Comparison of ENCODE assay signal across 20 cellular contexts in the genomic region with DNA sequence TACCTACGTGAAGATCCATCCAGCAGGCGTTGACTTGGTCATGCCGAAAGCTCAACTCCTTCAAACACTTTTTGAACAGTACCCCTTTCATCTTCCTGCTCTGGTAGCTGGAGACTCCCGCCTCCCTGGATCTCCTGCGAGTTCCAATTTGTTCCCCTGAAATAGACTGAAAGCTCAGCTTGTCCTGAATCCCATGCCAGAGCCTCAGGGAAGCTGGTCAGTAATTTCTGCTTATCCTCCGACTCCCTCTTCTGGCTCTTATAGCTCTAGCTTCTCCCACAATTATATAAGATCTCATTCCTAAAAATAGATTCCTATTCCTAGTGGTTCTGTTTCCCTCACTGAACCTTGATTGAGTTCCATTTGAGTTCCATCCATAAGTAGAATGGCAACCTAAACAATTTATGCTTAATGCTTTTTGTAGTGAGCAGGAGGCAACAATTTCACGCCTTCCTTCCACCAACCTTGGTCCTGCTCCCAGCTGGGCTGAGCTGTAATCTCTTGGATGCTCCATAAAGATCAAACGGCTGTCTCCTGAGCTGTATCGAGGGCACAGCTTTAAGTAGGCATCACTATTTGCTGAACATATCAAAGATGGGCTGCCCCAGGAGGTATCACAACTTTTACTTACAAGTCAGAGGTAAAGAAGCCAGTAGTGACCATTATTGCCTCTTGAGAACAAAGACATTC. TPM values are rescaled to one million over a fixed set of nuclear protein-coding genes. Genes with fewer than 3 reads are reported as not detected.
A peak's percentile ranks its signal among the peaks of the same experiment; 100 is the strongest.
DNase-seq lines count a peak whose midpoint lies in the region; ATAC-seq and TF ChIP-seq lines count a peak whose summit lies in the region.
"Had no signal": no experiment of that assay in that cellular context is flagged by ENCODE, and none has a peak within 500 bp of the region (broad histone marks: within the 10 kb centered on the region; RNA-seq: fewer than 3 reads in every experiment).

No MANE protein-coding gene starts in this region.

- H3K4me3 Mint-ChIP-seq in endodermal cell: no peak overlapping the region
- H3K4me3 Mint-ChIP-seq in effector memory CD8-positive, alpha-beta T cell: no peak overlapping the region
- no peak overlapping the region for H3K4me3 Mint-ChIP-seq in HFFc6
- H3K4me3 Mint-ChIP-seq: naive thymus-derived CD8-positive, alpha-beta T cell; T-helper 2 cell treated with Interferon-gamma antibody and Interleukin-4, amounts not matched to agents 5 μg/mL and 100 μg/mL, for 36 hours had no signal

- DNase-seq in NCI-H1092 treated with DMSO at 0.1 percent for 48 hours (lab: John Stamatoyannopoulos, UW): peak; percentile 35
- no peak for DNase-seq in NCI-H1092 (lab: John Stamatoyannopoulos, UW)
- peak; percentile 22 for DNase-seq in NCI-H748 treated with DMSO at 0.1 percent for 48 hours (lab: John Stamatoyannopoulos, UW)
- DNase-seq in endodermal cell: peak; percentile 57
- peak; percentile 26 for DNase-seq in occipital lobe (lab: John Stamatoyannopoulos, UW)
- DNase-seq in activated CD4-positive, alpha-beta T cell treated with anti-CD3 and anti-CD28 coated beads for 48 hours: no peak
- DNase-seq in effector memory CD8-positive, alpha-beta T cell: no peak
- DNase-seq in HFFc6: no peak
- DNase-seq: 8988T; activated CD4-positive, CD25-positive, alpha-beta regulatory T cell treated with anti-CD3 and anti-CD28 coated beads, Interleukin-2, amount 50 U/mL, for 72 hours; activated effector memory CD4-positive, alpha-beta T cell treated with anti-CD3 and anti-CD28 coated beads, Interleukin-2, amount 50 U/mL, for 16 hours; amniotic stem cell; gastrocnemius medialis; HCEC 1CT; naive thymus-derived CD8-positive, alpha-beta T cell; NCI-H226; stimulated activated CD4-positive, alpha-beta T cell treated with anti-CD3 and anti-CD28 coated beads, Interleukin-12 subunit alpha, Interleukin-12 subunit beta, amount 100 ng/mL, for 4 hours; upper lobe of left lung had no signal

- TF ChIP-seq CTCF in endodermal cell (conservative IDR thresholded peaks at IDR 0.05) (no peak), HFFc6 (IDR thresholded peaks at IDR 0.05) (no peak)

- H3K27me3 Mint-ChIP-seq in endodermal cell (ENCODE audit: insufficient read depth) (peaks cover 27% of the 10 kb centered on the region), HFFc6 (ENCODE audit: insufficient read depth) (no peaks in the 10 kb centered on the region)
- peaks cover 7 to 17% of the 10 kb centered on the region in 2 donors for H3K27me3 Mint-ChIP-seq in effector memory CD8-positive, alpha-beta T cell

- H3K27me3 ChIP-seq in endodermal cell (ENCODE audit: control insufficient read depth, insufficient read depth, low read length, poor library complexity, severe bottlenecking): peaks cover 29% of the 10 kb centered on the region
- H3K27me3 ChIP-seq: gastrocnemius medialis, upper lobe of left lung had no signal

- H3K36me3 Mint-ChIP-seq in endodermal cell (ENCODE audit: low read depth): no peaks in the 10 kb centered on the region
- peaks cover 2% of the 10 kb centered on the region for H3K36me3 Mint-ChIP-seq in effector memory CD8-positive, alpha-beta T cell (ENCODE audit: insufficient read depth)
- no peaks in the 10 kb centered on the region for H3K36me3 Mint-ChIP-seq in HFFc6 (ENCODE audit: low read depth)
- H3K36me3 Mint-ChIP-seq: naive thymus-derived CD8-positive, alpha-beta T cell had no signal

- H3K27ac Mint-ChIP-seq in endodermal cell: no peak overlapping the region
- no peak overlapping the region for H3K27ac Mint-ChIP-seq in effector memory CD8-positive, alpha-beta T cell
- H3K27ac Mint-ChIP-seq in HFFc6: no peak overlapping the region
- H3K27ac Mint-ChIP-seq: naive thymus-derived CD8-positive, alpha-beta T cell; T-helper 2 cell treated with Interferon-gamma antibody and Interleukin-4, amounts not matched to agents 5 μg/mL and 100 μg/mL, for 36 hours had no signal

- H3K4me1 Mint-ChIP-seq in endodermal cell (peaks cover 4% of the 10 kb centered on the region), HFFc6 (ENCODE audit: low read depth) (no peaks in the 10 kb centered on the region)
- H3K4me1 Mint-ChIP-seq in effector memory CD8-positive, alpha-beta T cell (ENCODE audit: low read depth in 2 of 2): no peaks in the 10 kb centered on the region
- H3K4me1 Mint-ChIP-seq: naive thymus-derived CD8-positive, alpha-beta T cell had no signal

- H3K9ac ChIP-seq in endodermal cell (ENCODE audit: extremely low read depth, low read length, poor library complexity, severe bottlenecking): no peak overlapping the region

- H3K4me3 ChIP-seq in endodermal cell (ENCODE audit: low read length): no peak overlapping the region
- H3K4me3 ChIP-seq: gastrocnemius medialis, lung, upper lobe of left lung had no signal

- peaks cover 3% of the 10 kb centered on the region for H3K9me3 ChIP-seq in endodermal cell (ENCODE audit: control insufficient read depth, low read length)
- H3K9me3 ChIP-seq: gastrocnemius medialis, upper lobe of left lung had no signal

- H3K4me1 ChIP-seq in endodermal cell (ENCODE audit: control insufficient read depth, insufficient read depth, low read length): no peaks in the 10 kb centered on the region
- H3K4me1 ChIP-seq: gastrocnemius medialis, upper lobe of left lung had no signal

- no peaks in the 10 kb centered on the region for H3K36me3 ChIP-seq in endodermal cell (ENCODE audit: control insufficient read depth, insufficient read depth, low read length)
- H3K36me3 ChIP-seq: gastrocnemius medialis, upper lobe of left lung had no signal

- WGBS in endodermal cell (ENCODE audit: insufficient coverage in 1 of 2, insufficient read length in 1 of 2), 2 experiments: 69 to 82% methylated on average over 5 to 9 of the region's 9 CpGs

- H3K9me3 Mint-ChIP-seq in endodermal cell (peaks cover 2% of the 10 kb centered on the region), HFFc6 (peaks cover 27% of the 10 kb centered on the region)
- H3K9me3 Mint-ChIP-seq in effector memory CD8-positive, alpha-beta T cell: peaks cover 0 to 2% of the 10 kb centered on the region in 2 donors
- H3K9me3 Mint-ChIP-seq: T-helper 2 cell treated with Interferon-gamma antibody and Interleukin-4, amounts not matched to agents 5 μg/mL and 100 μg/mL, for 36 hours had no signal

- no peak for ATAC-seq in effector memory CD8-positive, alpha-beta T cell (replicated peaks)
- ATAC-seq: gastrocnemius medialis; naive thymus-derived CD8-positive, alpha-beta T cell had no signal

- no peak overlapping the region for H3K27ac ChIP-seq in endodermal cell (ENCODE audit: low read depth, low read length)
- H3K27ac ChIP-seq: gastrocnemius medialis, upper lobe of left lung had no signal

RNA-seq across cellular contexts. Expression of gene TMEM132C, which starts 8.0 kb away (rescaled TPM):
- total RNA-seq in endodermal cell (under 1 TPM; 0.26 to 0.33 TPM), occipital lobe (4.8 TPM)
- polyA plus RNA-seq in endodermal cell (2013, experiment 1 of 2): 33.6 TPM
- polyA plus RNA-seq in endodermal cell (2013, experiment 2 of 2): 31.6 TPM
- total RNA-seq in HFFc6 (2021; fragmentation: NEBNext Ultra II Directional; extraction: Animal tissue kit (Norgen Biotek cat#: 25700)): not detected
- total RNA-seq: naive thymus-derived CD8-positive, alpha-beta T cell had no signal

Comparison
In these comparisons a context has a peak if more than half of its experiments do, and no peak if none do; other contexts are left out.
1. DNase-seq: peak in NCI-H1092 treated with DMSO at 0.1 percent for 48 hours (single experiment), NCI-H748 treated with DMSO at 0.1 percent for 48 hours (single experiment), endodermal cell (single experiment) and occipital lobe (single experiment); none in NCI-H1092 (single experiment), activated CD4-positive, alpha-beta T cell treated with anti-CD3 and anti-CD28 coated beads for 48 hours (single experiment), effector memory CD8-positive, alpha-beta T cell (0 of 3) and HFFc6 (single experiment).